In the genomic region with DNA sequence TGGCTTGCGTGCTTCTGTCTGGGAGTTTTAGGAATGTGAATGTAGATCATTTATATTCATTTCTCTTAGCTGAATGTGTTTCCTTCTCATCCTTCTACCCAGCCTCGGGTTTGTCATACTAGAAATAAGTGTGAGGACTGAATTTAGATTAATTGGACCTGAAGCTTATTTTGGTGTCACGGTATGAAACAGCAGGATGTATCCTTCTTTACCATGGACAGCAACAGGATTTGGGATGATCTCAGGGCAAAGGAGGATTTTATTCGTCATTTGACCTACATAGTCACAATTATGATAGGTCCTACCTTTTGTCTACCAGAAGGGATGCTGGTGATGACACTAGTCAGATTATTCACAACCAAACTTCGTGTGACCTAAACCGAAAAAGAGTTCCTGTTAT, we compare ENCODE assay signal across 22 cellular contexts.
"Had no signal": no experiment of that assay in that cellular context is flagged by ENCODE, and none has a peak within 500 bp of the region (broad histone marks: within the 10 kb centered on the region; RNA-seq: fewer than 3 reads in every experiment).

No MANE protein-coding gene starts in this region.

- H3K4me3 ChIP-seq: SJSA1, SK-N-MC had no signal

- H3K36me3 ChIP-seq: SJSA1 had no signal

- H3K9me3 ChIP-seq: SJSA1 had no signal

- H3K4me2 ChIP-seq: KMS-11 had no signal

- H3K4me1 ChIP-seq: SJSA1 had no signal

- ATAC-seq: Panc1, Right ventricle myocardium inferior had no signal

- DNase-seq: Kasumi-1, MM.1S, NCI-H1092 treated with DMSO at 0.1 percent for 48 hours, NCI-H1436, NCI-H187, NCI-H2029, NCI-H2081 treated with DMSO at 0.1 percent for 48 hours, NCI-H2171, NCI-H226, NCI-H446, NCI-H510A, NCI-H524 treated with DMSO at 0.1 percent for 48 hours, NCI-H69, NCI-H774, SHP77 treated with DMSO at 0.1 percent for 48 hours had no signal

- H3K9ac ChIP-seq: KMS-11 had no signal

- H3K27me3 ChIP-seq: SJSA1 had no signal

- FAIRE-seq: HTR-8/SVneo had no signal

- H3K27ac ChIP-seq: HL-60, KMS-11, SJSA1, SK-N-MC had no signal
